Comparison of ENCODE assay signal across 24 cellular contexts in the genomic region with DNA sequence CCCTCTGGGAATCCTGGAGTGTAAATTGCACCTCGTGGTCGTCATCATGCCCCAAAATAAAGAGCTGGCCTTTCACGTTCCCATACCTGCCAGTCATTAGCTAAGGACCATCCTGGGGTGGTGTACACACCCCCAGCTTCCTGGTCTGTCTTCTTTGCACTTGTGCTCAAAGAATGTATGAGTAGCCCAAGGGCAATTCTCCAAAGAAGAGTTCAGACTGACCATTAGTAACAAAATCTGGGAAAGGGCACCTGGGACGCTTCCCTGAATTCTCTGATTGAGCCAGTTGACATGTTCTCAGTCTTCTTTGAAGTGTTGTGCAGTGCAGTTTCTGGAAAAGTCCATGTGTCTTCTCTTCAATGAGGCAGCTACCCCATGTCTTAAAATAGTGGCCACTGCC. TPM values are rescaled to one million over a fixed set of nuclear protein-coding genes. Genes with fewer than 3 reads are reported as not detected.
"Had no signal": no experiment of that assay in that cellular context is flagged by ENCODE, and none has a peak within 500 bp of the region (broad histone marks: within the 10 kb centered on the region; RNA-seq: fewer than 3 reads in every experiment).

No MANE protein-coding gene starts in this region.

- H3K27ac ChIP-seq: RWPE1 had no signal

- H3K27me3 ChIP-seq: MG63 had no signal

- DNase-seq: IMR-90, Karpas-422, KG1, MG63, NCI-H1092, NCI-H1105 treated with DMSO at 0.1 percent for 48 hours, NCI-H1417 treated with DMSO at 0.1 percent for 48 hours, NCI-H146, NCI-H1694 treated with DMSO at 0.1 percent for 48 hours, NCI-H2029, NCI-H2081 treated with DMSO at 0.1 percent for 48 hours, NCI-H2171 treated with DMSO at 0.1 percent for 48 hours, NCI-H446, NCI-H510A, NCI-H524 treated with DMSO at 0.1 percent for 48 hours, NCI-H69, NCI-H774, SHP77, SK-N-SH, SW 1271 had no signal

- H3K4me2 ChIP-seq: SK-N-SH had no signal

- H3K36me3 ChIP-seq: MG63 had no signal

- H3K9me3 ChIP-seq: MG63, SK-N-SH had no signal

- ATAC-seq: HepG2 had no signal

- H3K4me3 ChIP-seq: MG63 had no signal

RNA-seq across cellular contexts. Expression of a gene that starts 34.8 kb away (rescaled TPM):
- total RNA-seq: HepG2, HT1080, IMR-90, SK-MEL-5 had no signal

RNA-seq across cellular contexts. Expression of a gene that starts 54.6 kb away (rescaled TPM):
- total RNA-seq: HepG2, IMR-90, SK-MEL-5 had no signal
